36 cellular contexts compared by ENCODE assay signal in the genomic region with DNA sequence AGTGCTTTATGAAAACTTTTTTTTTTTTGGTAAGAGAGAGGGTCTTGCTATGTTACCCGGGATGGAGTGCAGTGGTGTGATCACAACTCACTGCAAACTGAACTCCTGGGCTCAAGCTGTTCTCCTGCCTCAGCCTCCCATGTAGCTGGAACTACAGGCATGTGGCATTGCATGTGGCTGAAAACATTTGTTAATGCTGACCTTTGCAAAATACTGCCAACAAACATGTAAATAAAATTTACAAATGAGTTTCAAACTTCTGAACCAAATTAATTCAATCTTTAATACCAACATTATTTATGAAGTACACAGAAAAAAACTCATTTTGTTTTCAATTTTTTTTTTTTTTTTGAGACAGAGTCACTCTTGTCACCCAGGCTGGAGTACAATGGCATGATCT.
"Had no signal": no experiment of that assay in that cellular context is flagged by ENCODE, and none has a peak within 500 bp of the region (broad histone marks: within the 10 kb centered on the region; RNA-seq: fewer than 3 reads in every experiment).

No MANE protein-coding gene starts in this region.

- H3K27ac ChIP-seq: adrenal gland, body of pancreas, brain microvascular endothelial cell, breast epithelium, VCaP had no signal

- ATAC-seq: activated CD8-positive, alpha-beta T cell treated with anti-CD3 and anti-CD28 coated beads for 36 hours; activated naive CD4-positive, alpha-beta T cell treated with anti-CD3 and anti-CD28 coated beads, Interleukin-2, amount 50 U/mL, for 72 hours; activated T-cell treated with anti-CD3 and anti-CD28 coated beads, Interleukin-2, amount 50 U/mL, for 4 hours; activated T-cell treated with anti-CD3 and anti-CD28 coated beads, Interleukin-2, amount 50 U/mL, for 72 hours; activated T-helper 17 cell treated with anti-CD3 and anti-CD28 coated beads, Interleukin-2, amount 50 U/mL, for 72 hours; body of pancreas had no signal

- H3K9me3 ChIP-seq: body of pancreas, breast epithelium had no signal

- H3K27me3 Mint-ChIP-seq: activated B cell treated with CpG ODN at 0.5 μM for 24 hours; activated CD4-positive, alpha-beta memory T cell treated with anti-CD3 and anti-CD28 coated beads for 36 hours; activated CD4-positive, alpha-beta T cell treated with anti-CD3 and anti-CD28 coated beads, Interleukin-2, amount 10 ng/mL, durations not matched to agents 24 days and 14 days; activated CD8-positive, alpha-beta T cell treated with anti-CD3 and anti-CD28 coated beads for 36 hours; activated naive CD8-positive, alpha-beta T cell treated with anti-CD3 and anti-CD28 coated beads for 36 hours; activated T-helper 17 cell treated with anti-CD3 and anti-CD28 coated beads, Interleukin-2, amount 50 U/mL, for 72 hours had no signal

- H3K4me3 Mint-ChIP-seq: activated B cell treated with CpG ODN at 0.5 μM for 24 hours; activated CD4-positive, alpha-beta memory T cell treated with anti-CD3 and anti-CD28 coated beads for 36 hours; activated CD4-positive, alpha-beta T cell treated with anti-CD3 and anti-CD28 coated beads, Interleukin-2, amount 10 ng/mL, durations not matched to agents 24 days and 14 days; activated CD8-positive, alpha-beta T cell treated with anti-CD3 and anti-CD28 coated beads for 36 hours; activated naive CD4-positive, alpha-beta T cell treated with anti-CD3 and anti-CD28 coated beads for 36 hours; activated naive CD8-positive, alpha-beta T cell treated with anti-CD3 and anti-CD28 coated beads for 36 hours; activated T-cell treated with anti-CD3 and anti-CD28 coated beads, Interleukin-2, amount 50 U/mL, for 4 hours; activated T-cell treated with anti-CD3 and anti-CD28 coated beads, Interleukin-2, amount 50 U/mL, for 72 hours; activated T-helper 1 cell treated with anti-CD3 and anti-CD28 coated beads, Interleukin-12 subunit alpha, Interleukin-12 subunit beta, Interleukin-2, Interleukin-4 antibody, amounts not matched to agents 30 ng/mL and 10 ng/mL and 1 ng/mL, durations not matched to agents 14 hours and 24 hours and 36 hours; activated T-helper 17 cell treated with anti-CD3 and anti-CD28 coated beads, Interleukin-2, amount 50 U/mL, for 72 hours; T-helper 1 cell treated with Interleukin-12 subunit alpha and Interleukin-12 subunit beta and Interleukin-4 antibody, amounts not matched to agents 30 μg/mL and 1 μg/mL, for 36 hours; T-helper 2 cell treated with Interferon-gamma antibody and Interleukin-4, amounts not matched to agents 5 μg/mL and 100 μg/mL, for 36 hours had no signal

- H3K4me3 ChIP-seq: adrenal gland, body of pancreas, breast epithelium had no signal

- H3K27ac Mint-ChIP-seq: activated B cell treated with CpG ODN at 0.5 μM for 24 hours; activated CD4-positive, alpha-beta memory T cell treated with anti-CD3 and anti-CD28 coated beads for 36 hours; activated CD4-positive, alpha-beta T cell treated with anti-CD3 and anti-CD28 coated beads, Interleukin-2, amount 10 ng/mL, durations not matched to agents 24 days and 14 days; activated CD8-positive, alpha-beta T cell treated with anti-CD3 and anti-CD28 coated beads for 36 hours; activated naive CD4-positive, alpha-beta T cell treated with anti-CD3 and anti-CD28 coated beads for 36 hours; activated naive CD8-positive, alpha-beta T cell treated with anti-CD3 and anti-CD28 coated beads for 36 hours; activated T-helper 1 cell treated with anti-CD3 and anti-CD28 coated beads, Interleukin-12 subunit alpha, Interleukin-12 subunit beta, Interleukin-2, Interleukin-4 antibody, amounts not matched to agents 30 ng/mL and 10 ng/mL and 1 ng/mL, durations not matched to agents 14 hours and 24 hours and 36 hours; activated T-helper 17 cell treated with anti-CD3 and anti-CD28 coated beads, Interleukin-2, amount 50 U/mL, for 72 hours; T-helper 1 cell treated with Interleukin-12 subunit alpha and Interleukin-12 subunit beta and Interleukin-4 antibody, amounts not matched to agents 30 μg/mL and 1 μg/mL, for 36 hours had no signal

- H3K36me3 ChIP-seq: breast epithelium had no signal

- H3K9me3 Mint-ChIP-seq: activated B cell treated with CpG ODN at 0.5 μM for 24 hours; activated T-helper 17 cell treated with anti-CD3 and anti-CD28 coated beads, Interleukin-2, amount 50 U/mL, for 72 hours had no signal

- H3K27me3 ChIP-seq: adrenal gland, body of pancreas, brain microvascular endothelial cell, breast epithelium had no signal

- DNase-seq: activated B cell treated with CpG ODN at 0.5 μM for 24 hours; activated CD4-positive, alpha-beta memory T cell treated with anti-CD3 and anti-CD28 coated beads for 36 hours; activated CD4-positive, alpha-beta T cell treated with anti-CD3 and anti-CD28 coated beads for 4 hours; activated CD4-positive, alpha-beta T cell treated with anti-CD3 and anti-CD28 coated beads, Interleukin-2, amount 10 ng/mL, durations not matched to agents 24 days and 14 days; activated CD4-positive, alpha-beta T cell treated with anti-CD3 and anti-CD28 coated beads, Interleukin-2, amount 50 U/mL, for 1 hour; activated CD4-positive, alpha-beta T cell treated with anti-CD3 and anti-CD28 coated beads, Interleukin-2, amount 50 U/mL, for 4 hours; activated CD4-positive, CD25-positive, alpha-beta regulatory T cell treated with anti-CD3 and anti-CD28 coated beads, Interleukin-2, amount 50 U/mL, for 72 hours; activated CD8-positive, alpha-beta memory T cell treated with anti-CD3 and anti-CD28 coated beads, Interleukin-2, amount 50 U/mL, for 4 hours; activated CD8-positive, alpha-beta T cell treated with anti-CD3 and anti-CD28 coated beads for 36 hours; activated effector memory CD4-positive, alpha-beta T cell treated with anti-CD3 and anti-CD28 coated beads, Interleukin-2, amount 50 U/mL, for 16 hours; activated gamma-delta T cell treated with Interleukin-2 at 50 U/mL for 16 hours; activated naive CD4-positive, alpha-beta T cell; activated naive CD4-positive, alpha-beta T cell treated with anti-CD3 and anti-CD28 coated beads for 36 hours; activated naive CD4-positive, alpha-beta T cell treated with anti-CD3 and anti-CD28 coated beads, Interleukin-2, amount 50 U/mL, for 16 hours; activated naive CD8-positive, alpha-beta T cell treated with anti-CD3 and anti-CD28 coated beads for 36 hours; activated T-cell treated with anti-CD3 and anti-CD28 coated beads for 4 hours; activated T-cell treated with anti-CD3 and anti-CD28 coated beads, Interleukin-2, amount 50 U/mL, for 1 hour; activated T-cell treated with anti-CD3 and anti-CD28 coated beads, Interleukin-2, amount 50 U/mL, for 4 hours; activated T-cell treated with anti-CD3 and anti-CD28 coated beads, Interleukin-2, amount 50 U/mL, for 72 hours; adrenal gland; amniotic stem cell; aorta; body of pancreas; brain microvascular endothelial cell; central memory CD4-positive, alpha-beta T cell; T-helper 2 cell; T-helper 9 cell had no signal

- FAIRE-seq: astrocyte, TTC549 had no signal

- H3K4me1 ChIP-seq: adrenal gland, body of pancreas, breast epithelium had no signal
